Comparison of ENCODE assay signal across 1 cellular context in the genomic region with DNA sequence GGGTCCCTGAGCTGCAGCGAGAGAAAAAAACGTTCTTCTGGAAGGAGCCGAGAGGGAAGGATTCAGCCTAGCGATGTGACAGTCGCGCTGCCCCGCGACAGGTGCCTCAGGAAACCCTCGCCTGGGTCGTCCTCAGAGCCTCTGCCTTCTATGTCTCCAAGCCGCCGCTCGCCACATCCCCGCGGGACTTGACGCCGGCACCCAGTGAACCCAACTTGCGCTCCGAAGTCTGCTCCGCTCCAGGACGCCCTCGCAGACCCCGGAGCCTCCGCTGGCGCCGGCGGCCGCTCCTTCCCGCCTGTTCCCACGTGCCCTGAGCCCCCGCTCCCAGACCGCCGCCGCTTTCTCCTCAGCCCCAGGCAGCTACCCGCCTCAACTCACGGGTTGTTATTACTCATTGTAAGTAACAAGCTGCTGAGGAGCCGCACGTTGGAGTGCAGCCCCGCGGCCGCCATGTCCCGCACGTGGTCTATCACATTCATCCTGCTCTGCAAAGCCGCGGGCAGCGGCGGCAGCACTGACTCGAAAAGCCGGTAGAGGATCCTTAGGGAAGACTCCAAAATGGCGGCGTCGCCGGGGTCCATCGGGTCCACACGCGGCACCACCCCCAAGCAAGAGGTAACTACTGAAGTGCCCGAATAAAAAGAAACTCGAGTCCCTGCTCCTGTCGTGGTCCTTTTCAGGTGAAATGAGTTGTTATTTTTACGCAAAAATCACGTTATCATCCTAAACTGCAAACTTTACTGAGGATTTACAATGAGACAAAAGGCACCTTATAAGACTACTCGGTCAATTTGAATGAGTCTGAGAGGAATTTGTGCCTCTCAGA.
TF ChIP-seq lines count a peak whose summit lies in the region.

A gene with protein sequence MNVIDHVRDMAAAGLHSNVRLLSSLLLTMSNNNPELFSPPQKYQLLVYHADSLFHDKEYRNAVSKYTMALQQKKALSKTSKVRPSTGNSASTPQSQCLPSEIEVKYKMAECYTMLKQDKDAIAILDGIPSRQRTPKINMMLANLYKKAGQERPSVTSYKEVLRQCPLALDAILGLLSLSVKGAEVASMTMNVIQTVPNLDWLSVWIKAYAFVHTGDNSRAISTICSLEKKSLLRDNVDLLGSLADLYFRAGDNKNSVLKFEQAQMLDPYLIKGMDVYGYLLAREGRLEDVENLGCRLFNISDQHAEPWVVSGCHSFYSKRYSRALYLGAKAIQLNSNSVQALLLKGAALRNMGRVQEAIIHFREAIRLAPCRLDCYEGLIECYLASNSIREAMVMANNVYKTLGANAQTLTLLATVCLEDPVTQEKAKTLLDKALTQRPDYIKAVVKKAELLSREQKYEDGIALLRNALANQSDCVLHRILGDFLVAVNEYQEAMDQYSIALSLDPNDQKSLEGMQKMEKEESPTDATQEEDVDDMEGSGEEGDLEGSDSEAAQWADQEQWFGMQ (minus strand): TSS at position 563 of the 829 bp plus-strand sequence. CDS start 81 bp downstream, at position 482.

TF ChIP-seq in HEK293, 187 proteins besides CTCF, POLR2A, EP300 and RAD21 (continued from another document):
- TF ChIP-seq, protein P1, sequence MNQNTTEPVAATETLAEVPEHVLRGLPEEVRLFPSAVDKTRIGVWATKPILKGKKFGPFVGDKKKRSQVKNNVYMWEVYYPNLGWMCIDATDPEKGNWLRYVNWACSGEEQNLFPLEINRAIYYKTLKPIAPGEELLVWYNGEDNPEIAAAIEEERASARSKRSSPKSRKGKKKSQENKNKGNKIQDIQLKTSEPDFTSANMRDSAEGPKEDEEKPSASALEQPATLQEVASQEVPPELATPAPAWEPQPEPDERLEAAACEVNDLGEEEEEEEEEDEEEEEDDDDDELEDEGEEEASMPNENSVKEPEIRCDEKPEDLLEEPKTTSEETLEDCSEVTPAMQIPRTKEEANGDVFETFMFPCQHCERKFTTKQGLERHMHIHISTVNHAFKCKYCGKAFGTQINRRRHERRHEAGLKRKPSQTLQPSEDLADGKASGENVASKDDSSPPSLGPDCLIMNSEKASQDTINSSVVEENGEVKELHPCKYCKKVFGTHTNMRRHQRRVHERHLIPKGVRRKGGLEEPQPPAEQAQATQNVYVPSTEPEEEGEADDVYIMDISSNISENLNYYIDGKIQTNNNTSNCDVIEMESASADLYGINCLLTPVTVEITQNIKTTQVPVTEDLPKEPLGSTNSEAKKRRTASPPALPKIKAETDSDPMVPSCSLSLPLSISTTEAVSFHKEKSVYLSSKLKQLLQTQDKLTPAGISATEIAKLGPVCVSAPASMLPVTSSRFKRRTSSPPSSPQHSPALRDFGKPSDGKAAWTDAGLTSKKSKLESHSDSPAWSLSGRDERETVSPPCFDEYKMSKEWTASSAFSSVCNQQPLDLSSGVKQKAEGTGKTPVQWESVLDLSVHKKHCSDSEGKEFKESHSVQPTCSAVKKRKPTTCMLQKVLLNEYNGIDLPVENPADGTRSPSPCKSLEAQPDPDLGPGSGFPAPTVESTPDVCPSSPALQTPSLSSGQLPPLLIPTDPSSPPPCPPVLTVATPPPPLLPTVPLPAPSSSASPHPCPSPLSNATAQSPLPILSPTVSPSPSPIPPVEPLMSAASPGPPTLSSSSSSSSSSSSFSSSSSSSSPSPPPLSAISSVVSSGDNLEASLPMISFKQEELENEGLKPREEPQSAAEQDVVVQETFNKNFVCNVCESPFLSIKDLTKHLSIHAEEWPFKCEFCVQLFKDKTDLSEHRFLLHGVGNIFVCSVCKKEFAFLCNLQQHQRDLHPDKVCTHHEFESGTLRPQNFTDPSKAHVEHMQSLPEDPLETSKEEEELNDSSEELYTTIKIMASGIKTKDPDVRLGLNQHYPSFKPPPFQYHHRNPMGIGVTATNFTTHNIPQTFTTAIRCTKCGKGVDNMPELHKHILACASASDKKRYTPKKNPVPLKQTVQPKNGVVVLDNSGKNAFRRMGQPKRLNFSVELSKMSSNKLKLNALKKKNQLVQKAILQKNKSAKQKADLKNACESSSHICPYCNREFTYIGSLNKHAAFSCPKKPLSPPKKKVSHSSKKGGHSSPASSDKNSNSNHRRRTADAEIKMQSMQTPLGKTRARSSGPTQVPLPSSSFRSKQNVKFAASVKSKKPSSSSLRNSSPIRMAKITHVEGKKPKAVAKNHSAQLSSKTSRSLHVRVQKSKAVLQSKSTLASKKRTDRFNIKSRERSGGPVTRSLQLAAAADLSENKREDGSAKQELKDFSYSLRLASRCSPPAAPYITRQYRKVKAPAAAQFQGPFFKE (tag by site-specific recombination; IDR thresholded peaks at IDR 0.05; ENCODE audit: borderline replicate concordance): no peak
- no peak for TF ChIP-seq ZNF677 (tag by site-specific recombination; IDR thresholded peaks at IDR 0.05)
- TF ChIP-seq KLF1 (tag by site-specific recombination; IDR thresholded peaks at IDR 0.05): peak; percentile 19; the same call in 1 of the 2 replicates
- TF ChIP-seq, protein P2, sequence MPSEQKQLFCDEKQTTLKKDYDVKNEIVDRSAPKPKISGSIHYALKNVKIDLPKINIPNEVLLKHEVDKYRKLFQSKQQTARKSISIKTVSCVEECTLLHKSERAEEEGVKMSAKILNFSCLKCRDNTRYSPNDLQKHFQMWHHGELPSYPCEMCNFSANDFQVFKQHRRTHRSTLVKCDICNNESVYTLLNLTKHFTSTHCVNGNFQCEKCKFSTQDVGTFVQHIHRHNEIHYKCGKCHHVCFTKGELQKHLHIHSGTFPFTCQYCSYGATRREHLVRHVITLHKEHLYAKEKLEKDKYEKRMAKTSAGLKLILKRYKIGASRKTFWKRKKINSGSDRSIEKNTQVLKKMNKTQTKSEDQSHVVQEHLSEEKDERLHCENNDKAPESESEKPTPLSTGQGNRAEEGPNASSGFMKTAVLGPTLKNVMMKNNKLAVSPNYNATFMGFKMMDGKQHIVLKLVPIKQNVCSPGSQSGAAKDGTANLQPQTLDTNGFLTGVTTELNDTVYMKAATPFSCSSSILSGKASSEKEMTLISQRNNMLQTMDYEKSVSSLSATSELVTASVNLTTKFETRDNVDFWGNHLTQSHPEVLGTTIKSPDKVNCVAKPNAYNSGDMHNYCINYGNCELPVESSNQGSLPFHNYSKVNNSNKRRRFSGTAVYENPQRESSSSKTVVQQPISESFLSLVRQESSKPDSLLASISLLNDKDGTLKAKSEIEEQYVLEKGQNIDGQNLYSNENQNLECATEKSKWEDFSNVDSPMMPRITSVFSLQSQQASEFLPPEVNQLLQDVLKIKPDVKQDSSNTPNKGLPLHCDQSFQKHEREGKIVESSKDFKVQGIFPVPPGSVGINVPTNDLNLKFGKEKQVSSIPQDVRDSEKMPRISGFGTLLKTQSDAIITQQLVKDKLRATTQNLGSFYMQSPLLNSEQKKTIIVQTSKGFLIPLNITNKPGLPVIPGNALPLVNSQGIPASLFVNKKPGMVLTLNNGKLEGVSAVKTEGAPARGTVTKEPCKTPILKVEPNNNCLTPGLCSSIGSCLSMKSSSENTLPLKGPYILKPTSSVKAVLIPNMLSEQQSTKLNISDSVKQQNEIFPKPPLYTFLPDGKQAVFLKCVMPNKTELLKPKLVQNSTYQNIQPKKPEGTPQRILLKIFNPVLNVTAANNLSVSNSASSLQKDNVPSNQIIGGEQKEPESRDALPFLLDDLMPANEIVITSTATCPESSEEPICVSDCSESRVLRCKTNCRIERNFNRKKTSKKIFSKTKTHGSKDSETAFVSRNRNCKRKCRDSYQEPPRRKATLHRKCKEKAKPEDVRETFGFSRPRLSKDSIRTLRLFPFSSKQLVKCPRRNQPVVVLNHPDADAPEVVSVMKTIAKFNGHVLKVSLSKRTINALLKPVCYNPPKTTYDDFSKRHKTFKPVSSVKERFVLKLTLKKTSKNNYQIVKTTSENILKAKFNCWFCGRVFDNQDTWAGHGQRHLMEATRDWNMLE (tag by site-specific recombination; conservative IDR thresholded peaks at IDR 0.05; ENCODE audit: low read depth): 0 out of 2 replicates have a peak, but pooled peaks have one; percentile 33
- TF ChIP-seq SP7 (tag by site-specific recombination; IDR thresholded peaks at IDR 0.05): 0 out of 2 replicates have a peak, but pooled peaks have one; percentile 58
- TF ChIP-seq, protein P3, sequence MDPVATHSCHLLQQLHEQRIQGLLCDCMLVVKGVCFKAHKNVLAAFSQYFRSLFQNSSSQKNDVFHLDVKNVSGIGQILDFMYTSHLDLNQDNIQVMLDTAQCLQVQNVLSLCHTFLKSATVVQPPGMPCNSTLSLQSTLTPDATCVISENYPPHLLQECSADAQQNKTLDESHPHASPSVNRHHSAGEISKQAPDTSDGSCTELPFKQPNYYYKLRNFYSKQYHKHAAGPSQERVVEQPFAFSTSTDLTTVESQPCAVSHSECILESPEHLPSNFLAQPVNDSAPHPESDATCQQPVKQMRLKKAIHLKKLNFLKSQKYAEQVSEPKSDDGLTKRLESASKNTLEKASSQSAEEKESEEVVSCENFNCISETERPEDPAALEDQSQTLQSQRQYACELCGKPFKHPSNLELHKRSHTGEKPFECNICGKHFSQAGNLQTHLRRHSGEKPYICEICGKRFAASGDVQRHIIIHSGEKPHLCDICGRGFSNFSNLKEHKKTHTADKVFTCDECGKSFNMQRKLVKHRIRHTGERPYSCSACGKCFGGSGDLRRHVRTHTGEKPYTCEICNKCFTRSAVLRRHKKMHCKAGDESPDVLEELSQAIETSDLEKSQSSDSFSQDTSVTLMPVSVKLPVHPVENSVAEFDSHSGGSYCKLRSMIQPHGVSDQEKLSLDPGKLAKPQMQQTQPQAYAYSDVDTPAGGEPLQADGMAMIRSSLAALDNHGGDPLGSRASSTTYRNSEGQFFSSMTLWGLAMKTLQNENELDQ (tag by site-specific recombination; IDR thresholded peaks at IDR 0.05; ENCODE audit: low read depth): no peak
- TF ChIP-seq KLF10 (tag by site-specific recombination; IDR thresholded peaks at IDR 0.05): peak; percentile 78
- no peak for TF ChIP-seq ZBTB21 (tag by site-specific recombination; IDR thresholded peaks at IDR 0.05)
- TF ChIP-seq HOXC10 (CRISPR knock-in tag; IDR thresholded peaks at IDR 0.05): no peak
- no peak for TF ChIP-seq ZNF701 (tag by site-specific recombination; IDR thresholded peaks at IDR 0.05)
- TF ChIP-seq ZNF548 (tag by site-specific recombination; IDR thresholded peaks at IDR 0.05): no peak
- TF ChIP-seq SALL2 (tag by site-specific recombination; IDR thresholded peaks at IDR 0.05; ENCODE audit: borderline replicate concordance): no peak
- no peak for TF ChIP-seq KLF8 (tag by site-specific recombination; IDR thresholded peaks at IDR 0.05)
- 0 out of 2 replicates have a peak, but pooled peaks have one; percentile 30 for TF ChIP-seq ZNF394 (tag by site-specific recombination; IDR thresholded peaks at IDR 0.05; ENCODE audit: borderline replicate concordance)
- TF ChIP-seq ZNF404 (tag by site-specific recombination; IDR thresholded peaks at IDR 0.05): no peak
- TF ChIP-seq, protein P4, sequence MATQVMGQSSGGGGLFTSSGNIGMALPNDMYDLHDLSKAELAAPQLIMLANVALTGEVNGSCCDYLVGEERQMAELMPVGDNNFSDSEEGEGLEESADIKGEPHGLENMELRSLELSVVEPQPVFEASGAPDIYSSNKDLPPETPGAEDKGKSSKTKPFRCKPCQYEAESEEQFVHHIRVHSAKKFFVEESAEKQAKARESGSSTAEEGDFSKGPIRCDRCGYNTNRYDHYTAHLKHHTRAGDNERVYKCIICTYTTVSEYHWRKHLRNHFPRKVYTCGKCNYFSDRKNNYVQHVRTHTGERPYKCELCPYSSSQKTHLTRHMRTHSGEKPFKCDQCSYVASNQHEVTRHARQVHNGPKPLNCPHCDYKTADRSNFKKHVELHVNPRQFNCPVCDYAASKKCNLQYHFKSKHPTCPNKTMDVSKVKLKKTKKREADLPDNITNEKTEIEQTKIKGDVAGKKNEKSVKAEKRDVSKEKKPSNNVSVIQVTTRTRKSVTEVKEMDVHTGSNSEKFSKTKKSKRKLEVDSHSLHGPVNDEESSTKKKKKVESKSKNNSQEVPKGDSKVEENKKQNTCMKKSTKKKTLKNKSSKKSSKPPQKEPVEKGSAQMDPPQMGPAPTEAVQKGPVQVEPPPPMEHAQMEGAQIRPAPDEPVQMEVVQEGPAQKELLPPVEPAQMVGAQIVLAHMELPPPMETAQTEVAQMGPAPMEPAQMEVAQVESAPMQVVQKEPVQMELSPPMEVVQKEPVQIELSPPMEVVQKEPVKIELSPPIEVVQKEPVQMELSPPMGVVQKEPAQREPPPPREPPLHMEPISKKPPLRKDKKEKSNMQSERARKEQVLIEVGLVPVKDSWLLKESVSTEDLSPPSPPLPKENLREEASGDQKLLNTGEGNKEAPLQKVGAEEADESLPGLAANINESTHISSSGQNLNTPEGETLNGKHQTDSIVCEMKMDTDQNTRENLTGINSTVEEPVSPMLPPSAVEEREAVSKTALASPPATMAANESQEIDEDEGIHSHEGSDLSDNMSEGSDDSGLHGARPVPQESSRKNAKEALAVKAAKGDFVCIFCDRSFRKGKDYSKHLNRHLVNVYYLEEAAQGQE (tag by site-specific recombination; IDR thresholded peaks at IDR 0.05): 0 out of 2 replicates have a peak, but pooled peaks have one; percentile 12
- TF ChIP-seq ZNF561 (tag by site-specific recombination; IDR thresholded peaks at IDR 0.05; ENCODE audit: borderline replicate concordance): 0 out of 2 replicates have a peak, but pooled peaks have one; percentile 15
- TF ChIP-seq ZNF341 (tag by site-specific recombination; IDR thresholded peaks at IDR 0.05; ENCODE audit: low read depth): peak; percentile 38; the same call in 1 of the 2 replicates
- TF ChIP-seq, protein P5, sequence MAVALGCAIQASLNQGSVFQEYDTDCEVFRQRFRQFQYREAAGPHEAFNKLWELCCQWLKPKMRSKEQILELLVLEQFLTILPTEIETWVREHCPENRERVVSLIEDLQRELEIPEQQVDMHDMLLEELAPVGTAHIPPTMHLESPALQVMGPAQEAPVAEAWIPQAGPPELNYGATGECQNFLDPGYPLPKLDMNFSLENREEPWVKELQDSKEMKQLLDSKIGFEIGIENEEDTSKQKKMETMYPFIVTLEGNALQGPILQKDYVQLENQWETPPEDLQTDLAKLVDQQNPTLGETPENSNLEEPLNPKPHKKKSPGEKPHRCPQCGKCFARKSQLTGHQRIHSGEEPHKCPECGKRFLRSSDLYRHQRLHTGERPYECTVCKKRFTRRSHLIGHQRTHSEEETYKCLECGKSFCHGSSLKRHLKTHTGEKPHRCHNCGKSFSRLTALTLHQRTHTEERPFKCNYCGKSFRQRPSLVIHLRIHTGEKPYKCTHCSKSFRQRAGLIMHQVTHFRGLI (tag by site-specific recombination; IDR thresholded peaks at IDR 0.05): 0 out of 2 replicates have a peak, but pooled peaks have one; percentile 17
- TF ChIP-seq ZNF24 (tag by site-specific recombination; IDR thresholded peaks at IDR 0.05): 0 out of 2 replicates have a peak, but pooled peaks have one; percentile 19
- peak; percentile 62 for TF ChIP-seq SCRT2 (tag by site-specific recombination; IDR thresholded peaks at IDR 0.05)
- TF ChIP-seq ZFP37 (tag by site-specific recombination; IDR thresholded peaks at IDR 0.05): peak; percentile 24; the same call in 1 of the 2 replicates
- TF ChIP-seq KLF9 (tag by site-specific recombination; IDR thresholded peaks at IDR 0.05; ENCODE audit: low read depth): peak; percentile 34; the same call in 1 of the 2 replicates
- no peak for TF ChIP-seq ZNF707 (tag by site-specific recombination; IDR thresholded peaks at IDR 0.05)
- TF ChIP-seq ZNF138 (tag by site-specific recombination; IDR thresholded peaks at IDR 0.05; ENCODE audit: borderline replicate concordance): no peak
